ENCODE assay signal across 24 cellular contexts in the genomic region with DNA sequence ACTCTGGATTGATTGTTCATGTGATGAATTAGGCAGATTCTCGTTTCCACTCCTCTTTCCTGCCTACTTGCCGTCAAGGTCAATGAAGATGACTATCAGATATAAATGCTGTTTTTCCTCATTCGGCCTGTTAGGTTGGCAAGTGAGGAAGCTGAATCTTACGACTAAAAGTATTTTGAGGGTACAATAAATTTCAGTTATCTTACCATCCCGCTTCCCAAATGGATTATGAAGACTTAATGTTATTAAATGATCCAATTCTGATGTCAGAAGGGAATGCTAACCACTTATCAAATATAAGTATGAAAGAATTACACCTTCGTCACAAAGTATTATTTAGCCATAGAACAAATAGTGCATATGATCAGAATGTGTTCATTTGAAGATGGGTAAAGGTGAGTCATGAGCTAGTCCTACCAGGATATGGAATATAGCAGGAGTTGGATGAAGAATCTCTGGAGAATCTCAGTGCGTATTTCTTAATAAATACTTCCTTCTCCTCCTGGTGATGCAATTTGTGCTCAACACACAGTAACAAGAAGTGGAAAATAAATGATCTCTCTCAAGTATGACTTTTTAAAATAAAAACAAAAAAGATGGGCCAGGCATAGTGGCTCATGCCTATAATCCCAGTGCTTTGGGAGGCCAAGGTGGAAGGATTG. TPM values are rescaled to one million over a fixed set of nuclear protein-coding genes. Genes with fewer than 3 reads are reported as not detected.
DNase-seq lines count a peak whose midpoint lies in the region; ATAC-seq, FAIRE-seq and TF ChIP-seq lines count a peak whose summit lies in the region.
"Had no signal": no experiment of that assay in that cellular context is flagged by ENCODE, and none has a peak within 500 bp of the region (broad histone marks: within the 10 kb centered on the region; RNA-seq: fewer than 3 reads in every experiment).

No MANE protein-coding gene starts in this region.

- H3K4me2 ChIP-seq in GM23248 (ENCODE audit: unreplicated experiment): no peak overlapping the region
- H3K4me2 ChIP-seq: A549; BLaER1 treated with 17β-estradiol and CSF1 and Interleukin-3, amounts not matched to agents 10 nM and 100 nM; KMS-11 had no signal

- no peak overlapping the region for H3K27ac ChIP-seq in GM23248
- H3K27ac ChIP-seq in spleen: no peak overlapping the region
- H3K27ac ChIP-seq: A549; BLaER1 treated with 17β-estradiol and CSF1 and Interleukin-3, amounts not matched to agents 10 nM and 100 nM; KMS-11; SK-N-MC had no signal

- no peak overlapping the region for H2AFZ ChIP-seq in GM23248

- no peak overlapping the region for H3K9ac ChIP-seq in GM23248
- H3K9ac ChIP-seq: BLaER1 treated with 17β-estradiol and CSF1 and Interleukin-3, amounts not matched to agents 10 nM and 100 nM; KMS-11 had no signal

- no peaks in the 10 kb centered on the region for H3K9me2 ChIP-seq in GM23248 (ENCODE audit: insufficient read depth)

- no peaks in the 10 kb centered on the region for H3K27me3 ChIP-seq in GM23248 (replicated peaks; ENCODE audit: insufficient read depth)
- no peaks in the 10 kb centered on the region for H3K27me3 ChIP-seq in bronchial epithelial cell (ENCODE audit: control insufficient read depth, insufficient read depth, low read length)
- H3K27me3 ChIP-seq in spleen (replicated peaks in 1 of 7): no peaks in the 10 kb centered on the region
- H3K27me3 ChIP-seq: BLaER1 treated with 17β-estradiol and CSF1 and Interleukin-3, amounts not matched to agents 10 nM and 100 nM had no signal

- intact Hi-C loops in spleen (cut with DNase I; ENCODE audit: low total_unique reads): no loop called here

- no peak for FAIRE-seq in bronchial epithelial cell (lab: Jason Lieb, UNC)
- FAIRE-seq: A549, GM12878, GM19239, HepG2 had no signal

- H4K20me1 ChIP-seq in GM23248 (ENCODE audit: insufficient read depth): no peaks in the 10 kb centered on the region
- H4K20me1 ChIP-seq: BLaER1 treated with 17β-estradiol and CSF1 and Interleukin-3, amounts not matched to agents 10 nM and 100 nM had no signal

- H3K4me1 ChIP-seq in GM23248 (ENCODE audit: insufficient read depth) (no peaks in the 10 kb centered on the region), spleen (no peaks in the 10 kb centered on the region)
- H3K4me1 ChIP-seq: BLaER1 treated with 17β-estradiol and CSF1 and Interleukin-3, amounts not matched to agents 10 nM and 100 nM had no signal

- in situ Hi-C loops in GM23248 (cut with MboI): no loop called here

- no peaks in the 10 kb centered on the region for H3K79me2 ChIP-seq in GM23248 (ENCODE audit: insufficient read depth)

- no peaks in the 10 kb centered on the region for H3K9me3 ChIP-seq in GM23248 (ENCODE audit: low read depth)
- no peaks in the 10 kb centered on the region for H3K9me3 ChIP-seq in spleen
- H3K9me3 ChIP-seq: A549; BLaER1 treated with 17β-estradiol and CSF1 and Interleukin-3, amounts not matched to agents 10 nM and 100 nM had no signal

- H3K4me3 ChIP-seq in GM23248 (no peak overlapping the region), bronchial epithelial cell (ENCODE audit: low read depth, low read length) (no peak overlapping the region), spleen (no peak overlapping the region)
- H3K4me3 ChIP-seq: A549; BLaER1 treated with 17β-estradiol and CSF1 and Interleukin-3, amounts not matched to agents 10 nM and 100 nM; GM12878; SK-N-MC had no signal

- TF ChIP-seq CTCF in bronchial epithelial cell (IDR thresholded peaks at IDR 0.05; ENCODE audit: insufficient read depth, low read length, severe bottlenecking): no peak
- TF ChIP-seq CTCF in spleen (IDR thresholded peaks at IDR 0.05 in 8 of 11, conservative IDR thresholded peaks at IDR 0.05 in 3 of 11): no peak

- WGBS in GM23248 (ENCODE audit: low coverage in 1 of 2, low lambda C conversion rate in 2 of 2, missing lambda C conversion rate in 2 of 2), 2 experiments: 85% methylated on average over 7 of the region's 7 CpGs
- 73 to 84% (median 78%) methylated on average over 7 of the region's 7 CpGs for WGBS in spleen, 5 donors

- no peaks in the 10 kb centered on the region for H3F3A ChIP-seq in GM23248 (ENCODE audit: insufficient read depth)

- DNase-seq in GM23248 (peak; percentile 9), NCI-H226 (peak; percentile 45), bronchial epithelial cell (ENCODE audit: low read depth) (peak; percentile 47), kidney tubule cell (ENCODE audit: low spot score) (peak; percentile 47), amygdala (lab: John Stamatoyannopoulos, UW) (no peak), spleen (no peak)
- DNase-seq: Calu3; CD8-positive, alpha-beta T cell; EL; GOT3; NCI-H1092 treated with DMSO at 0.1 percent for 48 hours; NCI-H2081 treated with DMSO at 0.1 percent for 48 hours; NCI-H748 treated with DMSO at 0.1 percent for 48 hours; OCI-M1; SHP77 had no signal

- no peak for ATAC-seq in GM21381 (IDR thresholded peaks at IDR 0.05; ENCODE audit: unreplicated experiment)
- ATAC-seq: A549; CD8-positive, alpha-beta T cell; GM12878; HepG2 had no signal

- TF ChIP-seq POLR2A in spleen (IDR thresholded peaks at IDR 0.05): no peak

- no peaks in the 10 kb centered on the region for H3K36me3 ChIP-seq in GM23248 (ENCODE audit: low read depth)
- no peaks in the 10 kb centered on the region for H3K36me3 ChIP-seq in bronchial epithelial cell (ENCODE audit: control insufficient read depth, insufficient read depth, low read length)
- no peaks in the 10 kb centered on the region for H3K36me3 ChIP-seq in spleen
- H3K36me3 ChIP-seq: BLaER1 treated with 17β-estradiol and CSF1 and Interleukin-3, amounts not matched to agents 10 nM and 100 nM had no signal

RNA-seq across cellular contexts. Expression of gene GPLD1, which starts 4.6 kb away (rescaled TPM):
- 0.97 TPM in 1 of 2 replicates, not detected in the other for total RNA-seq in GM23248 (2014; rRNA removed; shearing (Covaris generic))
- polyA plus RNA-seq in GM23248 (2016; fragmentation: Nextera tagmentation; extraction: Ambion mirVana) (0.09 TPM in 2 replicates), spleen (under 1 TPM; 0.15 to 0.41 (median 0.32) TPM)
- total RNA-seq in bronchial epithelial cell (0.26 and 0.64 TPM in 2 replicates), spleen (1 to 10 TPM; 1.7 to 4.3 (median 2.5) TPM)
- total RNA-seq: RPMI7951 had no signal

RNA-seq across cellular contexts. Expression of gene ALDH5A1, which starts 10.0 kb away (rescaled TPM):
- 0.86 and 1.1 TPM in 2 replicates for total RNA-seq in GM23248 (2014; rRNA removed; shearing (Covaris generic))
- polyA plus RNA-seq in GM23248 (2016; fragmentation: Nextera tagmentation; extraction: Ambion mirVana) (1.0 and 1.1 TPM in 2 replicates), spleen (1 to 10 TPM; 5.7 to 7.6 (median 6.7) TPM)
- total RNA-seq in bronchial epithelial cell (0.53 and 1.9 TPM in 2 replicates), spleen (10 to 100 TPM in 5 of 7 donors, 1 to 10 TPM in 2; 7.7 to 16.6 (median 11.5) TPM)

Comparison
In these comparisons a context has a peak if more than half of its experiments do, and no peak if none do; other contexts are left out.
1. DNase-seq: peak in GM23248 (single experiment), NCI-H226 (single experiment), bronchial epithelial cell (single experiment) and kidney tubule cell (single experiment); none in amygdala (0 of 56) and spleen (single experiment).